Comparison of ENCODE assay signal across 1 cellular context in genomic region chr6:41768545-41769308, GRCh38.
TF ChIP-seq lines count a peak whose summit lies in the region.

No MANE protein-coding gene starts in this region.

TF ChIP-seq in HepG2, 621 proteins besides CTCF, POLR2A, EP300 and RAD21 (continued from another document and continues in another):
- TF ChIP-seq POGK (CRISPR knock-in tag; conservative IDR thresholded peaks at IDR 0.05) (peak; percentile 59; the same call in 1 of the 2 replicates), ZNF232 (CRISPR knock-in tag; IDR thresholded peaks at IDR 0.05; ENCODE audit: borderline replicate concordance) (peak; percentile 32; the same call in 1 of the 2 replicates), U2AF1 (optimal IDR thresholded peaks at IDR 0.05; ENCODE audit: low read depth, low read length) (peak; percentile 56), ZFP90 (CRISPR knock-in tag; IDR thresholded peaks at IDR 0.05; ENCODE audit: borderline replicate concordance) (0 out of 2 replicates have a peak, but pooled peaks have one; percentile 60), E2F5 (CRISPR knock-in tag; conservative IDR thresholded peaks at IDR 0.05) (no peak), DZIP1 (CRISPR knock-in tag; IDR thresholded peaks at IDR 0.05) (no peak), ETV6 (CRISPR knock-in tag; conservative IDR thresholded peaks at IDR 0.05) (no peak), ZNF776 (CRISPR knock-in tag; IDR thresholded peaks at IDR 0.05) (no peak), ZBTB43 (CRISPR knock-in tag; conservative IDR thresholded peaks at IDR 0.05) (0 out of 2 replicates have a peak, but pooled peaks have one; percentile 52), ZBTB40 (IDR thresholded peaks at IDR 0.05) (no peak), ZBTB40 (CRISPR knock-in tag; IDR thresholded peaks at IDR 0.05) (no peak), ATF5 (CRISPR knock-in tag; IDR thresholded peaks at IDR 0.05; ENCODE audit: low read depth) (no peak), JUN (CRISPR knock-in tag; IDR thresholded peaks at IDR 0.05) (no peak), TMF1 (CRISPR knock-in tag; IDR thresholded peaks at IDR 0.05; ENCODE audit: low read depth) (no peak), ATF2 (CRISPR knock-in tag; IDR thresholded peaks at IDR 0.05) (no peak), TGIF2 (CRISPR knock-in tag; IDR thresholded peaks at IDR 0.05) (peak; percentile 63; the same call in 1 of the 2 replicates), ZNF318 (CRISPR knock-in tag; IDR thresholded peaks at IDR 0.05) (no peak), MXI1 (IDR thresholded peaks at IDR 0.05; ENCODE audit: borderline replicate concordance, low read depth, low read length) (peak; percentile 7; the same call in 1 of the 3 replicates), ARNT2 (CRISPR knock-in tag; IDR thresholded peaks at IDR 0.05; ENCODE audit: low read depth) (0 out of 2 replicates have a peak, but pooled peaks have one; percentile 41)
